Comparison of ENCODE assay signal across 12 cellular contexts in the genomic region with DNA sequence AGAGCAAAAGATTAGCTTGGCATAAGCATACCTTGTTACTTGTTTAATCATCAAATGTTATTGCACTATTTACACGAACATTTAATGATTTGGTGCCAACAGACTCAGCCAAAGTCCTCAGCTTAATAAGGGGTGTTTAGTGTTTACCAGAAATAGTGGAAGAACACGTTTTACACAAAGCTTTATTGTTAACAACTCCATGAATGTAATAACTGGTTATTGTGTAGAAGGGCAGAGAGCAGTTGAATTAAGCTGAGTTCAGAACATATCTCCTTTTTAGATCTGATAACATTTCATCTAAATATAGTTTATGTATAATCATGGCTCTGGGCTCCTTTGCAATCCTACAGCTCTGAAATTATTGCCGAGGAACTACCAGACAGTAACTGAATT.
DNase-seq lines count a peak whose midpoint lies in the region; ATAC-seq and TF ChIP-seq lines count a peak whose summit lies in the region.
"Had no signal": no experiment of that assay in that cellular context is flagged by ENCODE, and none has a peak within 500 bp of the region (broad histone marks: within the 10 kb centered on the region; RNA-seq: fewer than 3 reads in every experiment).

No MANE protein-coding gene starts in this region.

- no peaks in the 10 kb centered on the region for H3K36me3 Mint-ChIP-seq in MCF 10A (ENCODE audit: insufficient read depth, unreplicated experiment)
- H3K36me3 Mint-ChIP-seq: CD8-positive, alpha-beta T cell had no signal

- no TSS peak for BruUV-seq in MCF 10A (replicated peaks; lab: Mats Ljungman, UMichigan)

- intact Hi-C loops in MCF 10A (cut with micrococcal nuclease) (no loop called here), breast epithelium (cut with DNase I; ENCODE audit: low total_unique reads) (no loop called here), left colon (cut with DNase I, micrococcal nuclease) (no loop called here), left cardiac atrium (cut with DNase I) (no loop called here)

- H3K27me3 Mint-ChIP-seq in MCF 10A (ENCODE audit: insufficient read depth, unreplicated experiment): no peaks in the 10 kb centered on the region

- CTCF ChIA-PET in MCF 10A (lab: Yijun Ruan, JAX): interaction anchor here (0.5 to 2.1 kb wide), 4 partner anchors 12 to 277 kb away, joined by 3 to 9 read pairs (median 4); no protein-coding TSS in a partner anchor

- DNase-seq in MCF 10A (ENCODE audit: unreplicated experiment) (no peak), breast epithelium (ENCODE audit: low spot score in 2 of 2) (no peak), SJSA1 (ENCODE audit: low read depth in 1 of 2, low spot score in 2 of 2) (no peak), left colon (no peak), dermis blood vessel endothelial cell (no peak), GM20000 (ENCODE audit: low spot score) (no peak), left cardiac atrium (no peak), NOMO-1 (lab: John Stamatoyannopoulos, UW; ENCODE audit: unreplicated experiment in 2 of 2) (no peak)
- DNase-seq: activated CD4-positive, CD25-positive, alpha-beta regulatory T cell; activated naive CD4-positive, alpha-beta T cell treated with Interleukin-2 at 50 U/mL for 16 hours; CD8-positive, alpha-beta T cell; T-helper 1 cell had no signal

- H3K4me1 ChIP-seq in breast epithelium (no peaks in the 10 kb centered on the region), SJSA1 (replicated peaks) (peaks cover 33% of the 10 kb centered on the region)

- POLR2A ChIA-PET in MCF 10A (lab: Yijun Ruan, JAX): interaction anchor here (0.6 to 2.0 kb wide), 8 partner anchors 14 to 140 kb away, joined by 3 to 13 read pairs (median 4); partner anchors contain the start of gene ARID5B

- peak; percentile 85 for ATAC-seq in left colon
- ATAC-seq in left cardiac atrium: no peak
- ATAC-seq: CD8-positive, alpha-beta T cell had no signal

- no peaks in the 10 kb centered on the region for H3K36me3 ChIP-seq in breast epithelium
- no peaks in the 10 kb centered on the region; the same call in 1 of the 2 replicates for H3K36me3 ChIP-seq in SJSA1

- no peaks in the 10 kb centered on the region for H3K9me3 ChIP-seq in breast epithelium
- H3K9me3 ChIP-seq in SJSA1 (replicated peaks): no peaks in the 10 kb centered on the region

- H3K27ac Mint-ChIP-seq in MCF 10A (ENCODE audit: low read depth, unreplicated experiment): peak overlapping the region; percentile 75
- H3K27ac Mint-ChIP-seq: CD8-positive, alpha-beta T cell had no signal

- H3K4me3 ChIP-seq in breast epithelium (no peak overlapping the region), SJSA1 (no peak overlapping the region)

- no peaks in the 10 kb centered on the region for H3K9me3 Mint-ChIP-seq in MCF 10A (ENCODE audit: unreplicated experiment)
- H3K9me3 Mint-ChIP-seq: CD8-positive, alpha-beta T cell had no signal

- H3K27ac ChIP-seq in breast epithelium: peak overlapping the region in 1 of 2 donors; percentile 21
- H3K27ac ChIP-seq in SJSA1: peak overlapping the region; percentile 69

- H3K27me3 ChIP-seq in breast epithelium (no peaks in the 10 kb centered on the region), SJSA1 (replicated peaks) (no peaks in the 10 kb centered on the region)

- H3K4me3 Mint-ChIP-seq in MCF 10A (ENCODE audit: unreplicated experiment): no peak overlapping the region
- H3K4me3 Mint-ChIP-seq: CD8-positive, alpha-beta T cell had no signal

- H3K4me1 Mint-ChIP-seq in MCF 10A (ENCODE audit: insufficient read depth, unreplicated experiment): peaks cover 28% of the 10 kb centered on the region

- no peak for TF ChIP-seq POLR2A in breast epithelium (IDR thresholded peaks at IDR 0.05)

- TF ChIP-seq CTCF in MCF 10A (IDR thresholded peaks at IDR 0.05; ENCODE audit: unreplicated experiment) (no peak), breast epithelium (IDR thresholded peaks at IDR 0.05) (no peak), GM20000 (IDR thresholded peaks at IDR 0.05; ENCODE audit: extremely low read depth, missing control alignments) (no peak)
